Comparison of ENCODE assay signal across 12 cellular contexts in the genomic region with DNA sequence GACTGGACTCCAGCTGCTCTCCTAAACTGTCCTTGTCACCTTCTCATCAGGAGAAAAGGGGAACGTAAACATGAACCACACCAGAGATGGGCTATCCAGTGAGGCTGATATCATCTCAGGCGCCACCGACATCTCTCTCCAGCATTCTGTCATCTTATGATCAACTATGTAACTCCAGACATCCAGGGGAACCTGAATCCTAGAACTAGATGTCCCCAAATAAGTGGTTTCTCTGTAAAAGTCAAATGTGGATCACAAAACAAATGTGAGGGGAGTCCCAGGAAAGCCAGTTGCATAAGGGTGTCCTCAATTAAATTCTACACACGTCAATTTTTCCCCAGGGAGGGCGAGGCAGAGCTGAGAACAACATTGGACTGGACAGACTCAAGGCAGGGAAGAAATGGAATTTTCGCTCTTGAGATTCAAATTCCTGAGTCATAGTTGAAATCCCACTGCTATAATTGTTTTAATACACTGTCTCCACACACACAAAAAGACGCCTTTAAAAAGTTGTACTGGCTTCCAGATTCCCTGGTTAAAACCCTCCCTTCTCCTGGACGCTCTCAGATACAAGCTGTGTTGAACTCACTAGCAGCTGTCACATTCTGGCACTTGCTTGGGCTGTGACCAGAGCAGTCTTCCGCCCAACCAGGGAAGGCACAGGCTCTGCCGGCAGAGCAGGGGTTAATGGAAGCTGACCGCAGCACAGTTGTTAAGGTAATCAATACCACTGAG.
DNase-seq lines count a peak whose midpoint lies in the region; ATAC-seq and TF ChIP-seq lines count a peak whose summit lies in the region.
"Had no signal": no experiment of that assay in that cellular context is flagged by ENCODE, and none has a peak within 500 bp of the region (broad histone marks: within the 10 kb centered on the region; RNA-seq: fewer than 3 reads in every experiment).

No MANE protein-coding gene starts in this region.

- no peaks in the 10 kb centered on the region; the same call in 1 of the 2 replicates for H3K36me3 ChIP-seq in BE2C

- H3K4me3 ChIP-seq in dorsolateral prefrontal cortex (no peak overlapping the region), BE2C (ENCODE audit: low read depth, low read length) (no peak overlapping the region)

- H3K9me3 ChIP-seq in BE2C = no peaks in the 10 kb centered on the region

- no peak for ATAC-seq in HG03460 (IDR thresholded peaks at IDR 0.05; ENCODE audit: unreplicated experiment)
- ATAC-seq: left colon had no signal

- H3K27me3 ChIP-seq in dorsolateral prefrontal cortex = no peaks in the 10 kb centered on the region
- no peaks in the 10 kb centered on the region for H3K27me3 ChIP-seq in BE2C

- no peak for TF ChIP-seq CTCF in dorsolateral prefrontal cortex (IDR thresholded peaks at IDR 0.05 in 54 of 56, conservative IDR thresholded peaks at IDR 0.05 in 2 of 56; ENCODE audit: low read depth in 1 of 56, partially characterized antibody in 56 of 56)
- TF ChIP-seq CTCF in BE2C (IDR thresholded peaks at IDR 0.05; ENCODE audit: low read depth, low read length) = no peak

- peaks cover 27% of the 10 kb centered on the region for H3K4me1 ChIP-seq in BE2C

- peak; percentile 93 for DNase-seq in LHCN-M2 (ENCODE audit: low read depth)
- DNase-seq in dorsolateral prefrontal cortex = no peak
- DNase-seq in medulla oblongata (ENCODE audit: extremely low spot score) = peak; percentile 46
- no peak for DNase-seq in BE2C
- DNase-seq in NCI-H748 (lab: John Stamatoyannopoulos, UW; ENCODE audit: unreplicated experiment) = no peak
- no peak for DNase-seq in HuH-7.5 (ENCODE audit: low spot score)
- DNase-seq: activated CD8-positive, alpha-beta memory T cell treated with anti-CD3 and anti-CD28 coated beads, Interleukin-2, amount 50 U/mL, for 4 hours; effector CD4-positive, alpha-beta T cell; NCI-H1105 had no signal

- H3K27ac ChIP-seq in dorsolateral prefrontal cortex (peak overlapping the region in 41 of 59 donors; percentile 6 to 83 (median 51)), temporal lobe (ENCODE audit: low read depth, low read length) (peak overlapping the region; percentile 67)

- intact Hi-C loops in dorsolateral prefrontal cortex (cut with DNase I) = no loop called here

Comparison
In these comparisons a context has a peak if more than half of its experiments do, and no peak if none do; other contexts are left out.
1. DNase-seq: peak in LHCN-M2 (single experiment) and medulla oblongata (single experiment); none in dorsolateral prefrontal cortex (0 of 10), BE2C (single experiment), NCI-H748 (single experiment) and HuH-7.5 (single experiment).